In the genomic region with DNA sequence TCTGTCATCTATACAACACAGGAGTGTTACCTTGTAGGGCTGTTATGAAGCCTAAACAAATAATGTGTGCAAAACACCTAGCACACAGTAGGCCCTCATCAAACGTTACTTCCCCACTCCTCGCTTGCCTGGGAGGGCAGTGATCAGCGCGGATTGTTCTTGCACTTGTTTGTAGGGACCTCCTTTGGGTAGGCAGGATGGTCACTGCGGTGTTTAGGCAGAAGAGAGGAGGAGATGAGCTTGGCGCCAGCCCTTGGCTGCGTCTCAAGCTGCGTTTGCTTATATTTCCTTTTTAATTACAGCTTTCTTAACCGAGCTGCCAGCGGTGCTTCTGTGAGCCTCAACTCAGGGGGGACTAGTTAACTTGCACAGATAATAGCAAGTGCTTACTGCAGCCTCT, we compare ENCODE assay signal across 37 cellular contexts. TPM values are rescaled to one million over a fixed set of nuclear protein-coding genes. Genes with fewer than 3 reads are reported as not detected.
"Had no signal": no experiment of that assay in that cellular context is flagged by ENCODE, and none has a peak within 500 bp of the region (broad histone marks: within the 10 kb centered on the region; RNA-seq: fewer than 3 reads in every experiment).

No MANE protein-coding gene starts in this region.

- H3K4me1 ChIP-seq: gastrocnemius medialis, right lobe of liver had no signal

- H3K4me3 Mint-ChIP-seq: activated naive CD4-positive, alpha-beta T cell treated with anti-CD3 and anti-CD28 coated beads, Interleukin-2, amount 10 ng/mL, durations not matched to agents 7 days and 5 days; activated naive CD8-positive, alpha-beta T cell treated with anti-CD3 and anti-CD28 coated beads, Interleukin-2, amount 10 ng/mL, durations not matched to agents 7 days and 5 days; activated T-cell treated with anti-CD3 and anti-CD28 coated beads, Interleukin-2, amount 50 U/mL, for 24 hours; central memory CD8-positive, alpha-beta T cell; natural killer cell; stimulated activated memory B cell treated with anti-CD40 and anti-IgM and Interleukin-4, amounts not matched to agents 10 μg/mL and 1 μg/mL and 100 μg/mL, for 72 hours; stimulated activated naive CD8-positive, alpha-beta T cell treated with anti-CD3 and anti-CD28 coated beads, Interleukin-15, amount 100 ng/mL, for 72 hours; T-helper 17 cell had no signal

- H2AFZ ChIP-seq: hepatocyte had no signal

- ATAC-seq: activated CD4-positive, CD25-positive, alpha-beta regulatory T cell treated with anti-CD3 and anti-CD28 coated beads, Interleukin-2, amount 50 U/mL, for 24 hours; gastrocnemius medialis; natural killer cell; right lobe of liver; stimulated activated memory B cell treated with anti-CD40 and anti-IgM and Interleukin-4, amounts not matched to agents 10 μg/mL and 1 μg/mL and 100 μg/mL, for 72 hours; stimulated activated naive CD8-positive, alpha-beta T cell treated with anti-CD3 and anti-CD28 coated beads, Interleukin-15, amount 100 ng/mL, for 72 hours; T-helper 17 cell had no signal

- H3K9me3 Mint-ChIP-seq: activated naive CD4-positive, alpha-beta T cell treated with anti-CD3 and anti-CD28 coated beads, Interleukin-2, amount 10 ng/mL, durations not matched to agents 7 days and 5 days; activated naive CD8-positive, alpha-beta T cell treated with anti-CD3 and anti-CD28 coated beads, Interleukin-2, amount 10 ng/mL, durations not matched to agents 7 days and 5 days; activated T-cell treated with anti-CD3 and anti-CD28 coated beads, Interleukin-2, amount 50 U/mL, for 24 hours; central memory CD8-positive, alpha-beta T cell; natural killer cell; stimulated activated memory B cell treated with anti-CD40 and anti-IgM and Interleukin-4, amounts not matched to agents 10 μg/mL and 1 μg/mL and 100 μg/mL, for 72 hours; stimulated activated naive CD8-positive, alpha-beta T cell treated with anti-CD3 and anti-CD28 coated beads, Interleukin-15, amount 100 ng/mL, for 72 hours had no signal

- H3K4me3 ChIP-seq: gastrocnemius medialis, hepatocyte, left ventricle myocardium inferior, lung, right lobe of liver, thyroid gland, upper lobe of left lung had no signal

- H3K27me3 Mint-ChIP-seq: activated naive CD8-positive, alpha-beta T cell treated with anti-CD3 and anti-CD28 coated beads, Interleukin-2, amount 10 ng/mL, durations not matched to agents 7 days and 5 days; activated T-cell treated with anti-CD3 and anti-CD28 coated beads, Interleukin-2, amount 50 U/mL, for 24 hours; stimulated activated naive CD8-positive, alpha-beta T cell treated with anti-CD3 and anti-CD28 coated beads, Interleukin-15, amount 100 ng/mL, for 72 hours had no signal

- H3K36me3 Mint-ChIP-seq: activated naive CD4-positive, alpha-beta T cell treated with anti-CD3 and anti-CD28 coated beads, Interleukin-2, amount 10 ng/mL, durations not matched to agents 7 days and 5 days; activated naive CD8-positive, alpha-beta T cell treated with anti-CD3 and anti-CD28 coated beads, Interleukin-2, amount 10 ng/mL, durations not matched to agents 7 days and 5 days; natural killer cell had no signal

- H3K27ac ChIP-seq: gastrocnemius medialis, hepatocyte, left ventricle myocardium inferior, right lobe of liver, thyroid gland, upper lobe of left lung, WERI-Rb-1 had no signal

- H3K4me1 Mint-ChIP-seq: activated naive CD4-positive, alpha-beta T cell treated with anti-CD3 and anti-CD28 coated beads, Interleukin-2, amount 10 ng/mL, durations not matched to agents 7 days and 5 days; activated naive CD8-positive, alpha-beta T cell treated with anti-CD3 and anti-CD28 coated beads, Interleukin-2, amount 10 ng/mL, durations not matched to agents 7 days and 5 days; T-helper 17 cell had no signal

- H3K4me2 ChIP-seq: hepatocyte had no signal

- H3K9me3 ChIP-seq: gastrocnemius medialis, left ventricle myocardium inferior, right lobe of liver, thyroid gland, upper lobe of left lung had no signal

- H3K27me3 ChIP-seq: hepatocyte, right lobe of liver, thyroid gland, upper lobe of left lung had no signal

- H3K36me3 ChIP-seq: gastrocnemius medialis, right lobe of liver, thyroid gland, WERI-Rb-1 had no signal

- DNase-seq: activated CD4-positive, alpha-beta T cell treated with anti-CD3 and anti-CD28 coated beads for 48 hours; activated CD4-positive, alpha-beta T cell treated with anti-CD3 and anti-CD28 coated beads, Interleukin-2, amount 50 U/mL, for 48 hours; activated CD8-positive, alpha-beta memory T cell treated with anti-CD3 and anti-CD28 coated beads for 24 hours; activated gamma-delta T cell; activated naive CD4-positive, alpha-beta T cell treated with anti-CD3 and anti-CD28 coated beads, Interleukin-2, amount 10 ng/mL, durations not matched to agents 7 days and 5 days; activated naive CD8-positive, alpha-beta T cell treated with anti-CD3 and anti-CD28 coated beads, Interleukin-2, amount 10 ng/mL, durations not matched to agents 7 days and 5 days; activated T-cell treated with anti-CD3 and anti-CD28 coated beads, Interleukin-2, amount 50 U/mL, for 24 hours; effector CD8-positive, alpha-beta T cell; gastrocnemius medialis; glutamatergic neuron; left ventricle myocardium inferior; mesendoderm; natural killer cell; right lobe of liver; small intestine; stimulated activated CD4-positive, alpha-beta T cell treated with anti-CD3 and anti-CD28 coated beads, Interleukin-1b, Interleukin-23, amount 100 ng/mL, for 48 hours; stimulated activated CD4-positive, alpha-beta T cell treated with anti-CD3 and anti-CD28 coated beads, Interleukin-4, amount 100 ng/mL, for 4 hours; stimulated activated CD8-positive, alpha-beta memory T cell treated with anti-CD3 and anti-CD28 coated beads, Interleukin-4, amount 100 ng/mL, for 48 hours; stimulated activated naive CD8-positive, alpha-beta T cell treated with anti-CD3 and anti-CD28 coated beads, Interleukin-15, amount 100 ng/mL, for 72 hours; substantia nigra; T-helper 17 cell; T1000; thyroid gland; upper lobe of left lung; WERI-Rb-1 had no signal

- H3K27ac Mint-ChIP-seq: activated naive CD4-positive, alpha-beta T cell treated with anti-CD3 and anti-CD28 coated beads, Interleukin-2, amount 10 ng/mL, durations not matched to agents 7 days and 5 days; activated naive CD8-positive, alpha-beta T cell treated with anti-CD3 and anti-CD28 coated beads, Interleukin-2, amount 10 ng/mL, durations not matched to agents 7 days and 5 days; activated T-cell treated with anti-CD3 and anti-CD28 coated beads, Interleukin-2, amount 50 U/mL, for 24 hours; natural killer cell; progenitor cell of endocrine pancreas; stimulated activated memory B cell treated with anti-CD40 and anti-IgM and Interleukin-4, amounts not matched to agents 10 μg/mL and 1 μg/mL and 100 μg/mL, for 72 hours; stimulated activated naive CD8-positive, alpha-beta T cell treated with anti-CD3 and anti-CD28 coated beads, Interleukin-15, amount 100 ng/mL, for 72 hours; T-helper 17 cell had no signal

RNA-seq across cellular contexts. Expression of a gene that starts 56.1 kb away (rescaled TPM):
- total RNA-seq: activated naive CD8-positive, alpha-beta T cell treated with anti-CD3 and anti-CD28 coated beads, Interleukin-2, amount 10 ng/mL, durations not matched to agents 7 days and 5 days; astrocyte; dermis microvascular lymphatic vessel endothelial cell; epithelial cell of proximal tubule; hepatocyte; left ventricle myocardium inferior; osteoblast; progenitor cell of endocrine pancreas; renal cortical epithelial cell; thyroid gland had no signal
- polyA plus RNA-seq: hepatocyte, small intestine had no signal

RNA-seq across cellular contexts. Expression of a gene that starts 57.2 kb away (rescaled TPM):
- total RNA-seq: activated naive CD8-positive, alpha-beta T cell treated with anti-CD3 and anti-CD28 coated beads, Interleukin-2, amount 10 ng/mL, durations not matched to agents 7 days and 5 days; astrocyte; dermis microvascular lymphatic vessel endothelial cell; epithelial cell of proximal tubule; gastrocnemius medialis; hepatocyte; left ventricle myocardium inferior; lung; mononuclear cell; natural killer cell; osteoblast; progenitor cell of endocrine pancreas; renal cortical epithelial cell; right lobe of liver; T-helper 17 cell; thyroid gland; upper lobe of left lung had no signal
- polyA plus RNA-seq: hepatocyte, lung had no signal
